Comparison of ENCODE assay signal across 18 cellular contexts in the genomic region with DNA sequence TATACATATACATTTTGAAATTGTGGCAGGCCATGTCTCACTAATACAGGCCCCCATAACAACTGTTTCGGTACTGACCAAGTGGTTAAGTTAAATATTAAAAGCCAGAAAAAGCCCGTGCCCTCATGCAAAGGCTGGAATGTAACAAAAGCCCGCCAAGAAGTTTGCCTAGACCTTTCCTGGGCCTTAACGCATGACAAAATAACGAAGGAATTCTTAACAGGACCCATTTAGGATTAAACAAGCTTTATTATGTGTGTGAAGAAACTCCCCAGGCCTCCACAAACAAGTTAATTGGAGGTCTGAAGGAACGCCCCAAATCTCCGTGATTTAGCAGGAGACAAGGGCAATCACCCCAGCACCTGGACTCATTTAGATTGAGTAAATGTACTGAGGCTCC. TPM values are rescaled to one million over a fixed set of nuclear protein-coding genes. Genes with fewer than 3 reads are reported as not detected.
A peak's percentile ranks its signal among the peaks of the same experiment; 100 is the strongest.
DNase-seq lines count a peak whose midpoint lies in the region; ATAC-seq, FAIRE-seq and TF ChIP-seq lines count a peak whose summit lies in the region.
"Had no signal": no experiment of that assay in that cellular context is flagged by ENCODE, and none has a peak within 500 bp of the region (broad histone marks: within the 10 kb centered on the region; RNA-seq: fewer than 3 reads in every experiment).

No MANE protein-coding gene starts in this region.

- no peaks in the 10 kb centered on the region for H3K4me1 ChIP-seq in GM23338 (ENCODE audit: insufficient read depth)
- H3K4me1 ChIP-seq in upper lobe of left lung, result no peaks in the 10 kb centered on the region
- no peaks in the 10 kb centered on the region for H3K4me1 ChIP-seq in pancreas

- no peaks in the 10 kb centered on the region for H3K36me3 ChIP-seq in GM23338 (ENCODE audit: insufficient read depth)
- no peaks in the 10 kb centered on the region for H3K36me3 ChIP-seq in upper lobe of left lung
- no peaks in the 10 kb centered on the region for H3K36me3 ChIP-seq in pancreas

- H3K79me2 ChIP-seq in GM23338 (replicated peaks; ENCODE audit: insufficient read depth), result no peaks in the 10 kb centered on the region

- TF ChIP-seq CTCF in GM23338 (conservative IDR thresholded peaks at IDR 0.05; ENCODE audit: low read depth in 2 of 2), result no peak
- TF ChIP-seq CTCF in progenitor cell of endocrine pancreas (IDR thresholded peaks at IDR 0.05; ENCODE audit: unreplicated experiment), result no peak
- TF ChIP-seq CTCF in upper lobe of left lung (IDR thresholded peaks at IDR 0.05), result no peak
- TF ChIP-seq CTCF in pancreas (IDR thresholded peaks at IDR 0.05), result no peak

- 67 to 75% methylated on average over 7 of the region's 7 CpGs for WGBS in upper lobe of left lung, 2 donors
- 75 to 77% methylated on average over 7 of the region's 7 CpGs for WGBS in pancreas, 2 donors

- H3K27ac Mint-ChIP-seq in GM23338 (no peak overlapping the region), progenitor cell of endocrine pancreas (peak overlapping the region; percentile 71)
- H3K27ac Mint-ChIP-seq: CD4-positive, alpha-beta memory T cell; HFFc6 had no signal

- H3K9me3 Mint-ChIP-seq in GM23338 (no peaks in the 10 kb centered on the region; the same call in 2 of the 3 replicates), progenitor cell of endocrine pancreas (ENCODE audit: low read depth) (peaks cover 12% of the 10 kb centered on the region)
- H3K9me3 Mint-ChIP-seq: HFFc6 had no signal

- no peaks in the 10 kb centered on the region for H3F3A ChIP-seq in GM23338 (replicated peaks; ENCODE audit: low read depth)

- intact Hi-C loops in pancreas (cut with DNase I), result no loop called here

- H3K36me3 Mint-ChIP-seq in GM23338 (ENCODE audit: low read depth), result no peaks in the 10 kb centered on the region
- no peaks in the 10 kb centered on the region for H3K36me3 Mint-ChIP-seq in progenitor cell of endocrine pancreas (ENCODE audit: insufficient read depth)

- peaks cover 6% of the 10 kb centered on the region for H3K4me1 Mint-ChIP-seq in GM23338
- H3K4me1 Mint-ChIP-seq in progenitor cell of endocrine pancreas (ENCODE audit: low read depth), result peaks cover 9% of the 10 kb centered on the region

- H3K9me3 ChIP-seq in upper lobe of left lung, result no peaks in the 10 kb centered on the region
- no peaks in the 10 kb centered on the region for H3K9me3 ChIP-seq in pancreas

- peaks cover 46% of the 10 kb centered on the region for H3K27me3 ChIP-seq in GM23338 (ENCODE audit: insufficient read depth)
- no peaks in the 10 kb centered on the region for H3K27me3 ChIP-seq in upper lobe of left lung
- no peaks in the 10 kb centered on the region for H3K27me3 ChIP-seq in pancreas

- no peak for FAIRE-seq in pancreas (lab: Jason Lieb, UNC)
- FAIRE-seq: A204.1 had no signal

- no peak overlapping the region for H2AFZ ChIP-seq in GM23338

- no peaks in the 10 kb centered on the region for H3K9me2 ChIP-seq in GM23338 (ENCODE audit: insufficient read depth)

- DNase-seq in GM23338 (ENCODE audit: low spot score), result peak; percentile 64
- DNase-seq in glomerular visceral epithelial cell (ENCODE audit: extremely low spot score), result peak; percentile 74
- DNase-seq in kidney glomerular epithelial cell (lab: John Stamatoyannopoulos, UW), result peak; percentile 3
- DNase-seq in progenitor cell of endocrine pancreas (ENCODE audit: low spot score, unreplicated experiment), result no peak
- no peak for DNase-seq in upper lobe of left lung
- no peak for DNase-seq in pancreas
- no peak for DNase-seq in SW 1271 (lab: John Stamatoyannopoulos, UW)
- DNase-seq: CD4-positive, alpha-beta memory T cell; H7; HFFc6; KBM-7; NCI-H1105 treated with DMSO at 0.1 percent for 48 hours; NCI-H1694; NCI-H2081 treated with DMSO at 0.1 percent for 48 hours; NCI-H774; OCI-M1; SHP77 had no signal

- no peak for TF ChIP-seq EP300 in upper lobe of left lung (IDR thresholded peaks at IDR 0.05)

- no peak overlapping the region for H3K4me3 ChIP-seq in GM23338
- H3K4me3 ChIP-seq in upper lobe of left lung, result no peak overlapping the region
- H3K4me3 ChIP-seq in pancreas, result no peak overlapping the region

- no peak for TF ChIP-seq POLR2A in upper lobe of left lung (IDR thresholded peaks at IDR 0.05)

- H4K20me1 ChIP-seq in GM23338 (replicated peaks; ENCODE audit: insufficient read depth), result no peaks in the 10 kb centered on the region

- peak overlapping the region; percentile 34; the same call in 1 of the 2 replicates for H3K4me2 ChIP-seq in GM23338

- H3K27ac ChIP-seq in GM23338 (ENCODE audit: low read depth), result no peak overlapping the region
- H3K27ac ChIP-seq in upper lobe of left lung, result no peak overlapping the region
- H3K27ac ChIP-seq in pancreas, result no peak overlapping the region

- peaks cover 10% of the 10 kb centered on the region for H3K27me3 Mint-ChIP-seq in GM23338 (ENCODE audit: insufficient read depth, low read depth, poor library complexity)
- H3K27me3 Mint-ChIP-seq in progenitor cell of endocrine pancreas, result no peaks in the 10 kb centered on the region
- H3K27me3 Mint-ChIP-seq: CD4-positive, alpha-beta memory T cell had no signal

- ATAC-seq in GM23338, result peak; percentile 55
- ATAC-seq in upper lobe of left lung (ENCODE audit: low FRiP score in 2 of 2), result no peak
- no peak for ATAC-seq in pancreas

- H3K4me3 Mint-ChIP-seq in GM23338, result no peak overlapping the region
- no peak overlapping the region for H3K4me3 Mint-ChIP-seq in progenitor cell of endocrine pancreas (ENCODE audit: low read depth)
- H3K4me3 Mint-ChIP-seq: CD4-positive, alpha-beta memory T cell; HFFc6 had no signal

TF ChIP-seq in GM23338, 12 proteins besides CTCF, POLR2A, EP300 and RAD21:
- no peak for TF ChIP-seq ETS1 (IDR thresholded peaks at IDR 0.05)
- peak; percentile 70 for TF ChIP-seq NANOG (IDR thresholded peaks at IDR 0.05; ENCODE audit: borderline replicate concordance)

RNA-seq across cellular contexts. Expression of gene TNFSF4, which starts 42.4 kb away (rescaled TPM):
- 1.2 and 1.5 TPM in 2 replicates for total RNA-seq in GM23338 (2014; rRNA removed; shearing (Covaris generic))
- 0.52 and 0.55 TPM in 2 replicates for polyA plus RNA-seq in GM23338 (2016; fragmentation: Nextera tagmentation; extraction: Ambion mirVana)
- 1.3 and 1.7 TPM in 2 replicates for total RNA-seq in progenitor cell of endocrine pancreas
- 1 to 10 TPM in 3 of 6 donors, under 1 TPM in 3; 0.46 to 1.5 (median 0.90) TPM for total RNA-seq in upper lobe of left lung
- 1 to 10 TPM in 1 of 6 donors, under 1 TPM in 5; 0.25 to 1.1 (median 0.45) TPM for total RNA-seq in pancreas
- polyA plus RNA-seq in pancreas, result under 1 TPM; 0.30 to 0.61 TPM

Comparison
In these comparisons a context has a peak if more than half of its experiments do, and no peak if none do; other contexts are left out.
1. DNase-seq: peak in GM23338 (single experiment), glomerular visceral epithelial cell (single experiment) and kidney glomerular epithelial cell (single experiment); none in progenitor cell of endocrine pancreas (single experiment), upper lobe of left lung (0 of 2), pancreas (0 of 6) and SW 1271 (0 of 2).